ENCODE assay signal across 1 cellular context in genomic region chr11:74634537-74634936, GRCh38.
TF ChIP-seq lines count a peak whose summit lies in the region.

No MANE protein-coding gene starts in this region.

TF ChIP-seq in HEK293, 187 proteins besides CTCF, POLR2A, EP300 and RAD21 (continued from another document):
- TF ChIP-seq SP2 (tag by site-specific recombination; IDR thresholded peaks at IDR 0.05) = no peak
- TF ChIP-seq SCRT1 (tag by site-specific recombination; IDR thresholded peaks at IDR 0.05; ENCODE audit: borderline replicate concordance) = peak; percentile 55; the same call in 1 of the 2 replicates
- TF ChIP-seq ZNF514 (tag by site-specific recombination; IDR thresholded peaks at IDR 0.05) = no peak
- TF ChIP-seq ZNF654 (tag by site-specific recombination; IDR thresholded peaks at IDR 0.05; ENCODE audit: low read depth) = peak; percentile 26; the same call in 1 of the 2 replicates
- TF ChIP-seq ZBTB20 (tag by site-specific recombination; IDR thresholded peaks at IDR 0.05) = no peak
- no peak for TF ChIP-seq ZNF211 (tag by site-specific recombination; IDR thresholded peaks at IDR 0.05; ENCODE audit: low read depth)
- peak; percentile 27; the same call in 1 of the 2 replicates for TF ChIP-seq ZBTB44 (tag by site-specific recombination; IDR thresholded peaks at IDR 0.05)
- TF ChIP-seq ZFP41 (tag by site-specific recombination; IDR thresholded peaks at IDR 0.05; ENCODE audit: borderline replicate concordance) = no peak
- TF ChIP-seq ZNF140 (tag by site-specific recombination; IDR thresholded peaks at IDR 0.05) = no peak
- TF ChIP-seq ZNF610 (tag by site-specific recombination; IDR thresholded peaks at IDR 0.05; ENCODE audit: borderline replicate concordance) = no peak
- TF ChIP-seq SALL2 (tag by site-specific recombination; IDR thresholded peaks at IDR 0.05; ENCODE audit: borderline replicate concordance) = no peak
- no peak for TF ChIP-seq ZNF585B (tag by site-specific recombination; IDR thresholded peaks at IDR 0.05)
- TF ChIP-seq SP7 (tag by site-specific recombination; IDR thresholded peaks at IDR 0.05) = peak; percentile 36; the same call in 1 of the 2 replicates
- no peak for TF ChIP-seq KLF9 (tag by site-specific recombination; IDR thresholded peaks at IDR 0.05; ENCODE audit: low read depth)
- TF ChIP-seq ZNF18 (tag by site-specific recombination; IDR thresholded peaks at IDR 0.05) = no peak
- TF ChIP-seq KLF16 (tag by site-specific recombination; IDR thresholded peaks at IDR 0.05) = 0 out of 2 replicates have a peak, but pooled peaks have one; percentile 24
- TF ChIP-seq ZNF596 (tag by site-specific recombination; IDR thresholded peaks at IDR 0.05) = no peak
- no peak for TF ChIP-seq PRDM2 (tag by site-specific recombination; IDR thresholded peaks at IDR 0.05; ENCODE audit: borderline replicate concordance)
- no peak for TF ChIP-seq OVOL3 (tag by site-specific recombination; IDR thresholded peaks at IDR 0.05)
- TF ChIP-seq ZNF621 (tag by site-specific recombination; IDR thresholded peaks at IDR 0.05) = no peak
- no peak for TF ChIP-seq PBX3 (CRISPR knock-in tag; IDR thresholded peaks at IDR 0.05)
- peak; percentile 59; the same call in 1 of the 2 replicates for TF ChIP-seq SCRT2 (tag by site-specific recombination; IDR thresholded peaks at IDR 0.05)
